ENCODE assay signal across 25 cellular contexts in genomic region chr12:108321688-108322087, GRCh38. TPM values are rescaled to one million over a fixed set of nuclear protein-coding genes. Genes with fewer than 3 reads are reported as not detected.
DNase-seq lines count a peak whose midpoint lies in the region; ATAC-seq, FAIRE-seq and TF ChIP-seq lines count a peak whose summit lies in the region.
"Had no signal": no experiment of that assay in that cellular context is flagged by ENCODE, and none has a peak within 500 bp of the region (broad histone marks: within the 10 kb centered on the region; RNA-seq: fewer than 3 reads in every experiment).

No MANE protein-coding gene starts in this region.

- TF ChIP-seq RAD21 in IMR-90 (IDR thresholded peaks at IDR 0.05; ENCODE audit: low read length) (no peak), H1 (IDR thresholded peaks at IDR 0.05 in 1 of 2, conservative IDR thresholded peaks at IDR 0.05 in 1 of 2; ENCODE audit: low read depth in 2 of 2, low read length in 2 of 2) (no peak)

- no peaks in the 10 kb centered on the region; the same call in 1 of the 2 replicates for H3K23me2 ChIP-seq in H1 (ENCODE audit: low read depth, low read length)

- H3K4me2 ChIP-seq in IMR-90 (ENCODE audit: low read depth, low read length) (no peak overlapping the region), H1 (ENCODE audit: insufficient read depth in 1 of 2, low read depth in 2 of 2, low read length in 2 of 2) (no peak overlapping the region)
- H3K4me2 ChIP-seq: PC-9 had no signal

- no peaks in the 10 kb centered on the region for H3K9me3 Mint-ChIP-seq in natural killer cell treated with Interleukin-12 subunit alpha and Interleukin-12 subunit beta and Interleukin-15 and Interleukin-18, amount 100 ng/mL, for 72 hours
- H3K9me3 Mint-ChIP-seq: CD8-positive, alpha-beta T cell had no signal

- dilution Hi-C loops in IMR-90 (cut with HindIII; ENCODE audit: low sequenced_read_pairs, unreplicated experiment): no loop called here

- H3K36me3 ChIP-seq in IMR-90 (ENCODE audit: control insufficient read depth, insufficient read depth, low read length): no peaks in the 10 kb centered on the region
- no peaks in the 10 kb centered on the region for H3K36me3 ChIP-seq in H1 (ENCODE audit: control insufficient read depth in 2 of 4, insufficient read depth in 4 of 4, low read length in 3 of 4)

- no peak overlapping the region for H2BK5ac ChIP-seq in IMR-90 (ENCODE audit: low read depth, low read length, poor library complexity, severe bottlenecking)
- H2BK5ac ChIP-seq in H1 (ENCODE audit: low read depth, low read length): peak overlapping the region; percentile 37; the same call in 1 of the 2 replicates

- no peaks in the 10 kb centered on the region for H3K9me3 ChIP-seq in IMR-90 (ENCODE audit: control insufficient read depth, insufficient read depth, low read length)
- H3K9me3 ChIP-seq in H1 (ENCODE audit: insufficient read depth in 2 of 2, low read depth in 1 of 2, low read length in 1 of 2): no peaks in the 10 kb centered on the region
- H3K9me3 ChIP-seq: Caco-2 had no signal

- H3K4me3 ChIP-seq in IMR-90 (ENCODE audit: insufficient read depth, low read depth, low read length) (no peak overlapping the region), H1 (ENCODE audit: extremely low read depth in 1 of 4, insufficient read depth in 2 of 4, low read depth in 3 of 4, low read length in 4 of 4) (no peak overlapping the region)
- H3K4me3 ChIP-seq: PC-9 had no signal

- H3K56ac ChIP-seq in IMR-90 (ENCODE audit: extremely low read depth, insufficient read depth, low read length) (no peak overlapping the region), H1 (replicated peaks; ENCODE audit: insufficient read length, low read depth, low read length) (no peak overlapping the region)

- H3K4me1 ChIP-seq in IMR-90 (ENCODE audit: control insufficient read depth, insufficient read depth, low read length) (no peaks in the 10 kb centered on the region), H1 (replicated peaks in 1 of 4; ENCODE audit: control insufficient read depth in 3 of 4, insufficient read depth in 4 of 4, low read length in 3 of 4) (peaks cover 5 to 25% (median 8%) of the 10 kb centered on the region in 4 experiments; a peak in 6 of 7 replicates)
- H3K4me1 ChIP-seq: Caco-2 had no signal

- H3K4me3 Mint-ChIP-seq in natural killer cell treated with Interleukin-12 subunit alpha and Interleukin-12 subunit beta and Interleukin-15 and Interleukin-18, amount 100 ng/mL, for 72 hours: no peak overlapping the region
- H3K4me3 Mint-ChIP-seq: B cell; CD8-positive, alpha-beta T cell had no signal

- H3K27me3 Mint-ChIP-seq in natural killer cell treated with Interleukin-12 subunit alpha and Interleukin-12 subunit beta and Interleukin-15 and Interleukin-18, amount 100 ng/mL, for 72 hours: no peaks in the 10 kb centered on the region

- no peak overlapping the region for H4K8ac ChIP-seq in IMR-90 (ENCODE audit: low read depth in 2 of 2, low read length in 2 of 2)
- H4K8ac ChIP-seq in H1 (ENCODE audit: extremely low read depth, insufficient read depth, low read length): no peak overlapping the region

- intact Hi-C loops in IMR-90 (cut with micrococcal nuclease) (no loop called here), head of caudate nucleus (cut with DNase I) (no loop called here)

- H3K4ac ChIP-seq in IMR-90 (ENCODE audit: low read depth, low read length): no peak overlapping the region
- no peak overlapping the region for H3K4ac ChIP-seq in H1 (replicated peaks; ENCODE audit: insufficient read length, low read depth, low read length)

- no peaks in the 10 kb centered on the region for H3K79me2 ChIP-seq in H1 (ENCODE audit: control insufficient read depth in 1 of 2, insufficient read depth in 2 of 2, low read length in 2 of 2)

- H4K91ac ChIP-seq in IMR-90 (ENCODE audit: insufficient read depth, low read depth, low read length) (no peak overlapping the region), H1 (replicated peaks; ENCODE audit: insufficient read length, low read length) (no peak overlapping the region)

- H2AK5ac ChIP-seq in IMR-90 (ENCODE audit: low read depth, low read length): no peak overlapping the region
- no peak overlapping the region for H2AK5ac ChIP-seq in H1 (ENCODE audit: low read depth, low read length)

- no peak overlapping the region for H3K23ac ChIP-seq in IMR-90 (ENCODE audit: low read depth, low read length)
- H3K23ac ChIP-seq in H1 (ENCODE audit: insufficient read length): no peak overlapping the region

- no TSS peak for BruUV-seq in IMR-90 (replicated peaks; lab: Mats Ljungman, UMichigan)

- no peak overlapping the region for H3K18ac ChIP-seq in IMR-90 (ENCODE audit: low read depth, low read length)
- H3K18ac ChIP-seq in H1 (ENCODE audit: extremely low read depth, low read length): peak overlapping the region; percentile 62; the same call in 1 of the 2 replicates

- H3K36me3 Mint-ChIP-seq in natural killer cell treated with Interleukin-12 subunit alpha and Interleukin-12 subunit beta and Interleukin-15 and Interleukin-18, amount 100 ng/mL, for 72 hours: no peaks in the 10 kb centered on the region
- H3K36me3 Mint-ChIP-seq: CD8-positive, alpha-beta T cell had no signal

- H2BK15ac ChIP-seq in IMR-90 (ENCODE audit: low read depth, low read length): no peak overlapping the region
- H2BK15ac ChIP-seq in H1 (ENCODE audit: low read length): no peak overlapping the region

- H3K14ac ChIP-seq in IMR-90 (replicated peaks; ENCODE audit: low read depth, low read length) (no peak overlapping the region), H1 (ENCODE audit: insufficient read length) (no peak overlapping the region)

- H3K79me1 ChIP-seq in IMR-90 (ENCODE audit: low read depth in 1 of 2, low read length in 2 of 2) (no peaks in the 10 kb centered on the region), H1 (ENCODE audit: low read depth, low read length) (no peaks in the 10 kb centered on the region)

- POLR2A ChIA-PET in IMR-90 (lab: Charles Lee; ENCODE audit: unreplicated experiment): no interaction called here
- POLR2A ChIA-PET in H1 (lab: Charles Lee; ENCODE audit: partially characterized antibody): no interaction called here

- FAIRE-seq in H1 (lab: Jason Lieb, UNC): no peak

- H4K5ac ChIP-seq in IMR-90 (ENCODE audit: low read depth, low read length): no peak overlapping the region
- no peak overlapping the region for H4K5ac ChIP-seq in H1 (ENCODE audit: insufficient read length, low read depth, low read length)

- H2AK9ac ChIP-seq in IMR-90 (replicated peaks; ENCODE audit: low read depth, low read length, poor library complexity): no peak overlapping the region

- H2BK12ac ChIP-seq in H1 (ENCODE audit: low read depth, low read length): peak overlapping the region; percentile 41; the same call in 1 of the 2 replicates

- H2AFZ ChIP-seq in IMR-90 (replicated peaks; ENCODE audit: low read length, poor library complexity) (peak overlapping the region; percentile 10), H1 (ENCODE audit: low read length) (0 out of 2 replicates have a peak overlapping the region, but pooled peaks have one; percentile 65)
- H2AFZ ChIP-seq: PC-9 had no signal

- no peak for TF ChIP-seq CTCF in IMR-90 (conservative IDR thresholded peaks at IDR 0.05; ENCODE audit: low read depth, low read length)
- TF ChIP-seq CTCF in H1 (IDR thresholded peaks at IDR 0.05; ENCODE audit: control extremely low read depth in 1 of 3, insufficient read depth in 1 of 3, low read depth in 1 of 3, low read length in 3 of 3): no peak

- H4K20me1 ChIP-seq in IMR-90 (ENCODE audit: insufficient read depth, low read length) (no peaks in the 10 kb centered on the region), H1 (replicated peaks in 1 of 2; ENCODE audit: control insufficient read depth in 1 of 2, insufficient read depth in 2 of 2, low read length in 2 of 2) (no peaks in the 10 kb centered on the region)

- H3K4me1 Mint-ChIP-seq in natural killer cell treated with Interleukin-12 subunit alpha and Interleukin-12 subunit beta and Interleukin-15 and Interleukin-18, amount 100 ng/mL, for 72 hours (ENCODE audit: low read depth in 2 of 2): peaks cover 67 to 69% of the 10 kb centered on the region in 2 donors
- H3K4me1 Mint-ChIP-seq: B cell had no signal

- no peak overlapping the region for H3K27ac ChIP-seq in IMR-90 (ENCODE audit: insufficient read depth, low read length)
- no peak overlapping the region for H3K27ac ChIP-seq in H1 (ENCODE audit: low read depth, low read length)
- H3K27ac ChIP-seq: 22Rv1, C4-2B, PC-9 had no signal

- in situ Hi-C loops in IMR-90 (cut with MboI; ENCODE audit: low sequenced_read_pairs): no loop called here

- no peak overlapping the region for H3K9ac ChIP-seq in IMR-90 (ENCODE audit: low read depth, low read length)
- H3K9ac ChIP-seq in H1 (replicated peaks in 1 of 4; ENCODE audit: extremely low read depth in 1 of 4, low read depth in 3 of 4, low read length in 3 of 4): no peak overlapping the region

- H2BK120ac ChIP-seq in IMR-90 (ENCODE audit: low read depth, low read length) (no peak overlapping the region), H1 (replicated peaks; ENCODE audit: low read depth, low read length) (no peak overlapping the region)

- 0 out of 2 replicates have a peak, but pooled peaks cover 2% of the 10 kb centered on the region for H3K27me3 ChIP-seq in IMR-90 (ENCODE audit: control insufficient read depth, insufficient read depth, low read length)
- no peaks in the 10 kb centered on the region for H3K27me3 ChIP-seq in H1 (replicated peaks in 1 of 4; ENCODE audit: control insufficient read depth in 3 of 4, extremely low read depth in 1 of 4, insufficient read depth in 3 of 4, low read length in 3 of 4)

- no peaks in the 10 kb centered on the region for H3K9me1 ChIP-seq in IMR-90 (ENCODE audit: insufficient read depth, low read length)

- peak; percentile 22 for DNase-seq in DMS 273 (lab: John Stamatoyannopoulos, UW; ENCODE audit: unreplicated experiment)
- no peak for DNase-seq in DMS 273 treated with DMSO at 0.1 percent for 48 hours (lab: John Stamatoyannopoulos, UW)
- no peak for DNase-seq in IMR-90
- DNase-seq in H1 (ENCODE audit: low read depth in 1 of 2, low spot score in 2 of 2): no peak
- no peak for DNase-seq in natural killer cell treated with Interleukin-12 subunit alpha and Interleukin-12 subunit beta and Interleukin-15 and Interleukin-18, amount 100 ng/mL, for 72 hours (ENCODE audit: low spot score)
- DNase-seq in DMS53 treated with DMSO at 0.1 percent for 48 hours (lab: John Stamatoyannopoulos, UW; ENCODE audit: unreplicated experiment): no peak
- no peak for DNase-seq in head of caudate nucleus
- DNase-seq: CD8-positive, alpha-beta T cell; DND-41; GOT3; HCEC 1CT; NCI-H1092; NCI-H1417 treated with DMSO at 0.1 percent for 48 hours; NCI-H187; NCI-H2081 treated with DMSO at 0.1 percent for 48 hours; NCI-H774; PC-9; Right ventricle myocardium superior; RPMI8226 had no signal

- TF ChIP-seq POLR2A in IMR-90 (IDR thresholded peaks at IDR 0.05; ENCODE audit: low read depth, low read length): no peak
- TF ChIP-seq POLR2A in H1 (IDR thresholded peaks at IDR 0.05; ENCODE audit: control extremely low read depth in 1 of 2, low read depth in 2 of 2, low read length in 2 of 2): no peak

- peak overlapping the region; percentile 29 to 56 for H3K27ac Mint-ChIP-seq in natural killer cell treated with Interleukin-12 subunit alpha and Interleukin-12 subunit beta and Interleukin-15 and Interleukin-18, amount 100 ng/mL, for 72 hours
- H3K27ac Mint-ChIP-seq: B cell; CD8-positive, alpha-beta T cell had no signal

- ATAC-seq in IMR-90 (ENCODE audit: low read depth) (no peak), GM21526 (IDR thresholded peaks at IDR 0.05; ENCODE audit: low FRiP score, unreplicated experiment) (no peak)
- ATAC-seq in natural killer cell treated with Interleukin-12 subunit alpha and Interleukin-12 subunit beta and Interleukin-15 and Interleukin-18, amount 100 ng/mL, for 72 hours: no peak
- ATAC-seq: CD8-positive, alpha-beta T cell had no signal

- H2BK20ac ChIP-seq in IMR-90 (ENCODE audit: low read depth, low read length) (no peak overlapping the region), H1 (ENCODE audit: low read length) (peak overlapping the region; percentile 5; the same call in 1 of the 2 replicates)

- no peak for TF ChIP-seq EP300 in H1 (IDR thresholded peaks at IDR 0.05; ENCODE audit: borderline replicate concordance in 1 of 2, low read depth in 2 of 2, low read length in 2 of 2)

- CTCF ChIA-PET in IMR-90 (lab: Yijun Ruan, JAX): no interaction called here
- CTCF ChIA-PET in H1 (lab: Charles Lee; ENCODE audit: partially characterized antibody): interaction anchor here (0.8 to 3.9 kb wide), 8 partner anchors 14 to 329 kb away, joined by 3 to 11 read pairs (median 4); no protein-coding TSS in a partner anchor

RNA-seq across cellular contexts. Expression of gene CMKLR1, which starts 17.4 kb away (rescaled TPM):
- not detected in 2 replicates for total RNA-seq in IMR-90 (2012; rRNA removed)
- not detected in 2 replicates for polyA plus RNA-seq in IMR-90 (2012; rRNA removed)
- polyA plus RNA-seq in IMR-90 (2012; cell fraction: cytosol; rRNA removed): not detected in 2 replicates
- not detected in 2 replicates for polyA plus RNA-seq in IMR-90 (2012; cell fraction: nucleus; rRNA removed; ENCODE audit: low replicate concordance)
- total RNA-seq in H1 (2021; fragmentation: NEBNext Ultra II Directional; extraction: Animal tissue kit (Norgen Biotek cat#: 25700)): 1.7 and 2.1 TPM in 2 replicates
- polyA plus RNA-seq in H1 (2011; rRNA removed): 2.8 and 2.9 TPM in 2 replicates
- 1.3 TPM for polyA plus RNA-seq in H1 (2011; cell fraction: cytosol; rRNA removed)
- 1.8 TPM for polyA plus RNA-seq in H1 (2011; cell fraction: nucleus; rRNA removed)
- 0.69 to 2.0 TPM (median 1.2 TPM) in 4 replicates for polyA plus RNA-seq in H1 (2012, experiment 1 of 2)
- 0.59 TPM for polyA plus RNA-seq in H1 (2012, experiment 2 of 2)
- 1.4 TPM for polyA plus RNA-seq in H1 (2013, experiment 1 of 2)
- polyA plus RNA-seq in H1 (2013, experiment 2 of 2): 1.7 TPM
- polyA minus RNA-seq in H1 (2011; rRNA and poly(A)+ RNA removed): 10.8 and 12.2 TPM in 2 replicates
- polyA minus RNA-seq in H1 (2011; cell fraction: cytosol; rRNA and poly(A)+ RNA removed): 0.81 TPM
- polyA minus RNA-seq in H1 (2011; cell fraction: nucleus; rRNA and poly(A)+ RNA removed): 1.7 TPM
- 1 to 10 TPM in 1 of 2 donors, under 1 TPM in 1; 0.26 to 1.1 TPM for total RNA-seq in natural killer cell treated with Interleukin-12 subunit alpha and Interleukin-12 subunit beta and Interleukin-15 and Interleukin-18, amount 100 ng/mL, for 72 hours
- total RNA-seq: Caco-2; CD8-positive, alpha-beta T cell; PC-9; SK-MEL-5 had no signal
